In genomic region chr17:42723636-42724035, GRCh38 we compare ENCODE assay signal across 34 cellular contexts. TPM values are rescaled to one million over a fixed set of nuclear protein-coding genes. Genes with fewer than 3 reads are reported as not detected.
"Had no signal": no experiment of that assay in that cellular context is flagged by ENCODE, and none has a peak within 500 bp of the region (broad histone marks: within the 10 kb centered on the region; RNA-seq: fewer than 3 reads in every experiment).

No MANE protein-coding gene starts in this region.

- H3K27me3 Mint-ChIP-seq: progenitor cell of endocrine pancreas; stimulated activated memory B cell treated with anti-CD40 and anti-IgM and Interleukin-4, amounts not matched to agents 10 μg/mL and 1 μg/mL and 100 μg/mL, for 72 hours; stimulated activated naive CD8-positive, alpha-beta T cell treated with anti-CD3 and anti-CD28 coated beads, Interleukin-15, amount 100 ng/mL, for 72 hours had no signal

- H3K27ac Mint-ChIP-seq: natural killer cell; nephron; neural progenitor cell; progenitor cell of endocrine pancreas; stimulated activated memory B cell treated with anti-CD40 and anti-IgM and Interleukin-4, amounts not matched to agents 10 μg/mL and 1 μg/mL and 100 μg/mL, for 72 hours; stimulated activated naive CD8-positive, alpha-beta T cell treated with anti-CD3 and anti-CD28 coated beads, Interleukin-15, amount 100 ng/mL, for 72 hours had no signal

- H3K27me3 ChIP-seq: neural progenitor cell, ovary, right lobe of liver, sigmoid colon, spleen, suprapubic skin, testis, tibial artery, transverse colon, upper lobe of left lung, vagina had no signal

- DNase-seq: natural killer cell; occipital lobe; ovary; posterior cingulate gyrus; psoas muscle; right cardiac atrium; right lobe of liver; sigmoid colon; spleen; stimulated activated CD4-positive, alpha-beta T cell treated with anti-CD3 and anti-CD28 coated beads, Interleukin-12 subunit alpha, Interleukin-12 subunit beta, amount 100 ng/mL, for 4 hours; stimulated activated CD4-positive, alpha-beta T cell treated with anti-CD3 and anti-CD28 coated beads, Interleukin-1b, Interleukin-23, amount 100 ng/mL, for 48 hours; stimulated activated CD4-positive, alpha-beta T cell treated with anti-CD3 and anti-CD28 coated beads, Interleukin-4, amount 100 ng/mL, for 1 hour; stimulated activated CD4-positive, alpha-beta T cell treated with anti-CD3 and anti-CD28 coated beads, Interleukin-4, amount 100 ng/mL, for 4 hours; stimulated activated CD8-positive, alpha-beta memory T cell treated with anti-CD3 and anti-CD28 coated beads, Interleukin-4, amount 100 ng/mL, for 48 hours; stimulated activated naive CD4-positive, alpha-beta T cell; stimulated activated naive CD8-positive, alpha-beta T cell treated with anti-CD3 and anti-CD28 coated beads, Interleukin-15, amount 100 ng/mL, for 72 hours; stimulated activated naive CD8-positive, alpha-beta T cell treated with anti-CD3 and anti-CD28 coated beads, Interleukin-15, Interleukin-2, amounts not matched to agents 100 U/mL and 50 U/mL, for 24 hours; substantia nigra; testis; tibial artery; transverse colon; upper lobe of left lung had no signal

- H3K4me2 ChIP-seq: neural progenitor cell, smooth muscle cell had no signal

- H3K4me3 Mint-ChIP-seq: natural killer cell; nephron; neural progenitor cell; stimulated activated memory B cell treated with anti-CD40 and anti-IgM and Interleukin-4, amounts not matched to agents 10 μg/mL and 1 μg/mL and 100 μg/mL, for 72 hours; stimulated activated naive CD8-positive, alpha-beta T cell treated with anti-CD3 and anti-CD28 coated beads, Interleukin-15, amount 100 ng/mL, for 72 hours had no signal

- H3K27ac ChIP-seq: neural progenitor cell, ovary, parathyroid adenoma, psoas muscle, right lobe of liver, sigmoid colon, skin epidermis, spleen, suprapubic skin, testis, tibial artery, transverse colon, upper lobe of left lung, vagina had no signal

- H3K9me3 ChIP-seq: ovary, psoas muscle, right lobe of liver, sigmoid colon, spleen, suprapubic skin, testis, tibial artery, transverse colon, upper lobe of left lung, vagina had no signal

- H3K4me1 ChIP-seq: neural progenitor cell, parathyroid adenoma, psoas muscle, right lobe of liver, sigmoid colon, suprapubic skin, testis, tibial artery, transverse colon, vagina had no signal

- H3K4me1 Mint-ChIP-seq: natural killer cell; nephron; neural progenitor cell; stimulated activated memory B cell treated with anti-CD40 and anti-IgM and Interleukin-4, amounts not matched to agents 10 μg/mL and 1 μg/mL and 100 μg/mL, for 72 hours; stimulated activated naive CD8-positive, alpha-beta T cell treated with anti-CD3 and anti-CD28 coated beads, Interleukin-15, amount 100 ng/mL, for 72 hours had no signal

- ATAC-seq: natural killer cell; psoas muscle; right cardiac atrium; right lobe of liver; stimulated activated memory B cell treated with anti-CD40 and anti-IgM and Interleukin-4, amounts not matched to agents 10 μg/mL and 1 μg/mL and 100 μg/mL, for 72 hours; stimulated activated naive CD8-positive, alpha-beta T cell treated with anti-CD3 and anti-CD28 coated beads, Interleukin-15, amount 100 ng/mL, for 72 hours; stimulated activated naive CD8-positive, alpha-beta T cell treated with anti-CD3 and anti-CD28 coated beads, Interleukin-15, Interleukin-2, amounts not matched to agents 100 U/mL and 50 U/mL, for 24 hours had no signal

- H3K9ac ChIP-seq: neural progenitor cell, parathyroid adenoma had no signal

- H3K4me3 ChIP-seq: neural progenitor cell, ovary, psoas muscle, right lobe of liver, sigmoid colon, skin epidermis, smooth muscle cell, spleen, suprapubic skin, testis, tibial artery, transverse colon, upper lobe of left lung, vagina had no signal

- H2AFZ ChIP-seq: neural progenitor cell, parathyroid adenoma had no signal

- H3K9me3 Mint-ChIP-seq: natural killer cell; nephron; neural progenitor cell; stimulated activated memory B cell treated with anti-CD40 and anti-IgM and Interleukin-4, amounts not matched to agents 10 μg/mL and 1 μg/mL and 100 μg/mL, for 72 hours; stimulated activated naive CD8-positive, alpha-beta T cell treated with anti-CD3 and anti-CD28 coated beads, Interleukin-15, amount 100 ng/mL, for 72 hours had no signal

- H3K79me2 ChIP-seq: parathyroid adenoma had no signal

- FAIRE-seq: urothelium cell line had no signal

RNA-seq across cellular contexts. Expression of gene RAMP2, which starts 37.4 kb away (rescaled TPM):
- total RNA-seq: natural killer cell, osteoblast, renal cortical epithelial cell had no signal
